Comparison of ENCODE assay signal across 21 cellular contexts in the genomic region with DNA sequence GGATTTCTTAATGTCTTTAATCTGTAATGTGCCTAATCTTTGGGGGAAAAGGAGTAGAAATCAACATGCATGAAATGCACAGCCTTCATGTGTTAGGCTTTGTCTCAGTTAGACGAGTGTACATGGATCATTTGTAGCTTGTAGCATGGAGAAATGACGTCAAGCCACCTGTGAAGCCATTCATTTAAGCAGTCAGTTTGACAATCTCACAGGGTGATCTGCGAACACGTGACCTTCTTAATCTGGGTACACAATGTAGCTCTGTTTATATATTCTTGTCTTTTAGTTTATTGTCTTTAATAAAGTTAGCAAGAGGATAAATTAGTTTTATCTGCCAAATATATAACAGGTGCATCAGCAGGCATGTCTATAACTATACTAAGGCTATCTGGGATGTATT.
"Had no signal": no experiment of that assay in that cellular context is flagged by ENCODE, and none has a peak within 500 bp of the region (broad histone marks: within the 10 kb centered on the region; RNA-seq: fewer than 3 reads in every experiment).

No MANE protein-coding gene starts in this region.

- ATAC-seq: heart left ventricle; left lobe of liver; natural killer cell treated with Interleukin-12 subunit alpha and Interleukin-12 subunit beta and Interleukin-15 and Interleukin-18, amount 100 ng/mL, for 72 hours; pancreas; right cardiac atrium; stimulated activated effector memory CD8-positive, alpha-beta T cell treated with anti-CD3 and anti-CD28 coated beads, Interleukin-12 subunit alpha, Interleukin-12 subunit beta, amount 100 ng/mL, for 72 hours; stimulated activated naive CD8-positive, alpha-beta T cell treated with anti-CD3 and anti-CD28 coated beads, Interleukin-15, Interleukin-2, amounts not matched to agents 100 U/mL and 50 U/mL, for 24 hours had no signal

- H3K9me3 Mint-ChIP-seq: stimulated activated effector memory CD8-positive, alpha-beta T cell treated with anti-CD3 and anti-CD28 coated beads, Interleukin-12 subunit alpha, Interleukin-12 subunit beta, amount 100 ng/mL, for 72 hours had no signal

- H3K27ac Mint-ChIP-seq: mesothelial cell of epicardium; natural killer cell treated with Interleukin-12 subunit alpha and Interleukin-12 subunit beta and Interleukin-15 and Interleukin-18, amount 100 ng/mL, for 72 hours; progenitor cell of endocrine pancreas; stimulated activated effector memory CD8-positive, alpha-beta T cell treated with anti-CD3 and anti-CD28 coated beads, Interleukin-12 subunit alpha, Interleukin-12 subunit beta, amount 100 ng/mL, for 72 hours; type B pancreatic cell had no signal

- H3K27me3 Mint-ChIP-seq: natural killer cell treated with Interleukin-12 subunit alpha and Interleukin-12 subunit beta and Interleukin-15 and Interleukin-18, amount 100 ng/mL, for 72 hours; progenitor cell of endocrine pancreas; type B pancreatic cell had no signal

- H3K4me3 ChIP-seq: dorsolateral prefrontal cortex, heart left ventricle, pancreas, smooth muscle cell, suprapubic skin, thyroid gland had no signal

- DNase-seq: cortex of kidney; dorsolateral prefrontal cortex; effector CD8-positive, alpha-beta T cell; heart left ventricle; hypothalamus; islet precursor cell; occipital lobe; pancreas; right cardiac atrium; stimulated activated CD4-positive, alpha-beta T cell treated with anti-CD3 and anti-CD28 coated beads, Interleukin-2, amount 100 ng/mL, for 48 hours; stimulated activated CD8-positive, alpha-beta memory T cell treated with anti-CD3 and anti-CD28 coated beads, Interleukin-4, amount 100 ng/mL, for 48 hours; stimulated activated naive CD8-positive, alpha-beta T cell treated with anti-CD3 and anti-CD28 coated beads, Interleukin-15, Interleukin-2, amounts not matched to agents 100 U/mL and 50 U/mL, for 24 hours; thyroid gland had no signal

- H3K4me1 Mint-ChIP-seq: stimulated activated effector memory CD8-positive, alpha-beta T cell treated with anti-CD3 and anti-CD28 coated beads, Interleukin-12 subunit alpha, Interleukin-12 subunit beta, amount 100 ng/mL, for 72 hours had no signal

- H3K4me3 Mint-ChIP-seq: mesothelial cell of epicardium; natural killer cell treated with Interleukin-12 subunit alpha and Interleukin-12 subunit beta and Interleukin-15 and Interleukin-18, amount 100 ng/mL, for 72 hours; stimulated activated effector memory CD8-positive, alpha-beta T cell treated with anti-CD3 and anti-CD28 coated beads, Interleukin-12 subunit alpha, Interleukin-12 subunit beta, amount 100 ng/mL, for 72 hours; type B pancreatic cell had no signal
